ENCODE assay signal across 19 cellular contexts in the genomic region with DNA sequence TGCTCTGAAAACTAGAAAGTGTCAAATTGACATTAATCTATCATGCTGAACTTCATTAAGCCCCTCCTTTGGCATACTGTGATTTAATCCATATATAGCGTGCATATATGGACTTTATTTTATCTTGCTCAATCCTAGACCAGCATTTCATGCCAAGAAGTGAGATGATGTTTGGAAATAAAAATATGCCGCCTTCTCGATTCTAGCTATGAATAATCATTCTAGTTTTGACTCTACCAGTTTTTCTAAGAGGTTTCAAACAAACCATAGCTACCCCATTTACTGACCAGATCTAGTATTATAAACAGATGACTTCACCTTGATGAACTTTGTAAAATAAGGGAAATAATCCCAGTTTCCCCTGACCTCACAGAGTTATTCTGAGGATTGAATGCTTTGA.
DNase-seq lines count a peak whose midpoint lies in the region; ATAC-seq, FAIRE-seq and TF ChIP-seq lines count a peak whose summit lies in the region.
"Had no signal": no experiment of that assay in that cellular context is flagged by ENCODE, and none has a peak within 500 bp of the region (broad histone marks: within the 10 kb centered on the region; RNA-seq: fewer than 3 reads in every experiment).

No MANE protein-coding gene starts in this region.

- no peaks in the 10 kb centered on the region for H3K9me3 Mint-ChIP-seq in astrocyte (ENCODE audit: unreplicated experiment)
- no peaks in the 10 kb centered on the region for H3K9me3 Mint-ChIP-seq in activated T-cell treated with anti-CD3 and anti-CD28 coated beads, Interleukin-2, amount 50 U/mL, for 24 hours
- H3K9me3 Mint-ChIP-seq: activated CD4-positive, alpha-beta T cell treated with anti-CD3 and anti-CD28 coated beads, Interleukin-2, amount 10 ng/mL, durations not matched to agents 7 days and 5 days; immature natural killer cell; natural killer cell had no signal

- no peaks in the 10 kb centered on the region for H4K20me1 ChIP-seq in astrocyte (ENCODE audit: insufficient read depth, low read length)
- H4K20me1 ChIP-seq: BLaER1 treated with 17β-estradiol and CSF1 and Interleukin-3, amounts not matched to agents 10 nM and 100 nM had no signal

- 77 to 94% (median 83%) methylated on average over 3 of the region's 3 CpGs for WGBS in spleen, 5 donors

- no peaks in the 10 kb centered on the region for H3K36me3 Mint-ChIP-seq in astrocyte (ENCODE audit: low read depth, unreplicated experiment)
- H3K36me3 Mint-ChIP-seq in activated T-cell treated with anti-CD3 and anti-CD28 coated beads, Interleukin-2, amount 50 U/mL, for 24 hours (ENCODE audit: low read depth) = peaks cover 47% of the 10 kb centered on the region
- H3K36me3 Mint-ChIP-seq: immature natural killer cell, natural killer cell had no signal

- H3K79me2 ChIP-seq in astrocyte (ENCODE audit: insufficient read depth, low read length) = no peaks in the 10 kb centered on the region

- peak; percentile 86 for FAIRE-seq in astrocyte (lab: Jason Lieb, UNC)

- no peaks in the 10 kb centered on the region for H3K9me3 ChIP-seq in astrocyte (ENCODE audit: insufficient read depth, low read depth, low read length)
- H3K9me3 ChIP-seq in spleen = no peaks in the 10 kb centered on the region
- H3K9me3 ChIP-seq: SJCRH30, suprapubic skin had no signal

- peak; percentile 52 for ATAC-seq in GM18861 (IDR thresholded peaks at IDR 0.05; ENCODE audit: unreplicated experiment)
- ATAC-seq in GM19463 (IDR thresholded peaks at IDR 0.05; ENCODE audit: unreplicated experiment) = peak; percentile 62
- ATAC-seq in HG02981 (IDR thresholded peaks at IDR 0.05; ENCODE audit: unreplicated experiment) = peak; percentile 44
- ATAC-seq in foreskin keratinocyte = no peak
- ATAC-seq: natural killer cell had no signal

- H3K4me2 ChIP-seq in astrocyte (ENCODE audit: low read length) = no peak overlapping the region
- H3K4me2 ChIP-seq: BLaER1 treated with 17β-estradiol and CSF1 and Interleukin-3, amounts not matched to agents 10 nM and 100 nM had no signal

- H3K27ac Mint-ChIP-seq in astrocyte (ENCODE audit: unreplicated experiment) = no peak overlapping the region
- H3K27ac Mint-ChIP-seq in activated T-cell treated with anti-CD3 and anti-CD28 coated beads, Interleukin-2, amount 50 U/mL, for 24 hours = no peak overlapping the region
- H3K27ac Mint-ChIP-seq: activated CD4-positive, alpha-beta T cell treated with anti-CD3 and anti-CD28 coated beads, Interleukin-2, amount 10 ng/mL, durations not matched to agents 7 days and 5 days; immature natural killer cell; natural killer cell had no signal

- H3K4me1 ChIP-seq in astrocyte (ENCODE audit: insufficient read depth, low read length) (no peaks in the 10 kb centered on the region), foreskin keratinocyte (no peaks in the 10 kb centered on the region), spleen (no peaks in the 10 kb centered on the region)
- H3K4me1 ChIP-seq: BLaER1 treated with 17β-estradiol and CSF1 and Interleukin-3, amounts not matched to agents 10 nM and 100 nM; SJCRH30; suprapubic skin had no signal

- H3K27ac ChIP-seq in astrocyte (ENCODE audit: low read depth, low read length) = no peak overlapping the region
- H3K27ac ChIP-seq in foreskin keratinocyte = no peak overlapping the region
- no peak overlapping the region for H3K27ac ChIP-seq in spleen
- H3K27ac ChIP-seq: BLaER1 treated with 17β-estradiol and CSF1 and Interleukin-3, amounts not matched to agents 10 nM and 100 nM; coronary artery; SJCRH30; suprapubic skin had no signal

- TF ChIP-seq CTCF in astrocyte (IDR thresholded peaks at IDR 0.05; ENCODE audit: insufficient read depth, low read depth, low read length) (no peak), foreskin keratinocyte (conservative IDR thresholded peaks at IDR 0.05) (no peak), spleen (IDR thresholded peaks at IDR 0.05 in 8 of 11, conservative IDR thresholded peaks at IDR 0.05 in 3 of 11) (no peak)

- no peak overlapping the region for H2AFZ ChIP-seq in astrocyte (ENCODE audit: low read depth, low read length)

- no peaks in the 10 kb centered on the region for H3K27me3 ChIP-seq in astrocyte (ENCODE audit: insufficient read depth, low read length)
- H3K27me3 ChIP-seq in foreskin keratinocyte = no peaks in the 10 kb centered on the region
- H3K27me3 ChIP-seq in spleen (replicated peaks in 1 of 7) = no peaks in the 10 kb centered on the region
- H3K27me3 ChIP-seq: SJCRH30, suprapubic skin had no signal

- intact Hi-C loops in posterior vena cava (cut with DNase I) (no loop called here), spleen (cut with DNase I; ENCODE audit: low total_unique reads) (no loop called here)

- H3K4me3 ChIP-seq in astrocyte (ENCODE audit: insufficient read depth, low read depth, low read length) = no peak overlapping the region
- H3K4me3 ChIP-seq in spleen = no peak overlapping the region
- H3K4me3 ChIP-seq: BLaER1 treated with 17β-estradiol and CSF1 and Interleukin-3, amounts not matched to agents 10 nM and 100 nM; coronary artery; SJCRH30; suprapubic skin had no signal

- no peak overlapping the region for H3K9ac ChIP-seq in astrocyte (ENCODE audit: low read length)
- H3K9ac ChIP-seq: BLaER1 treated with 17β-estradiol and CSF1 and Interleukin-3, amounts not matched to agents 10 nM and 100 nM had no signal

- no peak for TF ChIP-seq POLR2A in spleen (IDR thresholded peaks at IDR 0.05)

- no peaks in the 10 kb centered on the region for H3K27me3 Mint-ChIP-seq in astrocyte (ENCODE audit: low read depth, unreplicated experiment)
- peaks cover 18% of the 10 kb centered on the region for H3K27me3 Mint-ChIP-seq in activated T-cell treated with anti-CD3 and anti-CD28 coated beads, Interleukin-2, amount 50 U/mL, for 24 hours
- H3K27me3 Mint-ChIP-seq: activated CD4-positive, alpha-beta T cell treated with anti-CD3 and anti-CD28 coated beads, Interleukin-2, amount 10 ng/mL, durations not matched to agents 7 days and 5 days had no signal

- no peak for DNase-seq in astrocyte (ENCODE audit: low read depth)
- no peak for DNase-seq in posterior vena cava (ENCODE audit: low spot score)
- DNase-seq in activated T-cell treated with anti-CD3 and anti-CD28 coated beads, Interleukin-2, amount 50 U/mL, for 24 hours = no peak
- no peak for DNase-seq in foreskin keratinocyte
- DNase-seq in spleen = no peak
- DNase-seq: activated CD4-positive, alpha-beta T cell treated with anti-CD3 and anti-CD28 coated beads, Interleukin-2, amount 10 ng/mL, durations not matched to agents 7 days and 5 days; aorta; immature natural killer cell; Kasumi-1; natural killer cell; NCI-H446; SJCRH30; T1000 had no signal

- no peaks in the 10 kb centered on the region for H3K36me3 ChIP-seq in astrocyte (ENCODE audit: insufficient read depth, low read length)
- peaks cover 0 to 2% (median 0%) of the 10 kb centered on the region in 6 donors for H3K36me3 ChIP-seq in spleen
- H3K36me3 ChIP-seq: SJCRH30, suprapubic skin had no signal

- H3K4me3 Mint-ChIP-seq in astrocyte (ENCODE audit: unreplicated experiment) = no peak overlapping the region
- H3K4me3 Mint-ChIP-seq in activated T-cell treated with anti-CD3 and anti-CD28 coated beads, Interleukin-2, amount 50 U/mL, for 24 hours = no peak overlapping the region
- H3K4me3 Mint-ChIP-seq: activated CD4-positive, alpha-beta T cell treated with anti-CD3 and anti-CD28 coated beads, Interleukin-2, amount 10 ng/mL, durations not matched to agents 7 days and 5 days; immature natural killer cell; natural killer cell had no signal

- H3K4me1 Mint-ChIP-seq in astrocyte (ENCODE audit: low read depth, unreplicated experiment) = no peaks in the 10 kb centered on the region
- H3K4me1 Mint-ChIP-seq in activated T-cell treated with anti-CD3 and anti-CD28 coated beads, Interleukin-2, amount 50 U/mL, for 24 hours (ENCODE audit: low read depth) = peaks cover 21% of the 10 kb centered on the region
- H3K4me1 Mint-ChIP-seq: immature natural killer cell had no signal
